In genomic region chr17:47695664-47696376, GRCh38 we compare ENCODE assay signal across 9 cellular contexts. TPM values are rescaled to one million over a fixed set of nuclear protein-coding genes. Genes with fewer than 3 reads are reported as not detected.
DNase-seq lines count a peak whose midpoint lies in the region; ATAC-seq and TF ChIP-seq lines count a peak whose summit lies in the region.
"Had no signal": no experiment of that assay in that cellular context is flagged by ENCODE, and none has a peak within 500 bp of the region (broad histone marks: within the 10 kb centered on the region; RNA-seq: fewer than 3 reads in every experiment).

No MANE protein-coding gene starts in this region.

- no peak for TF ChIP-seq CTCF in HCT116 (IDR thresholded peaks at IDR 0.05 in 2 of 3, conservative IDR thresholded peaks at IDR 0.05 in 1 of 3; ENCODE audit: borderline replicate concordance in 1 of 3, insufficient read depth in 1 of 3, low read depth in 2 of 3, low read length in 2 of 3)
- no peak for TF ChIP-seq CTCF in colonic mucosa (IDR thresholded peaks at IDR 0.05)
- no peak for TF ChIP-seq CTCF in PC-9 (conservative IDR thresholded peaks at IDR 0.05)

- DNase-seq in HCT116 (ENCODE audit: low read depth, low spot score) = no peak
- DNase-seq in colonic mucosa = no peak
- DNase-seq in stimulated activated CD4-positive, alpha-beta T cell treated with anti-CD3 and anti-CD28 coated beads, Interleukin-1b, Interleukin-23, amount 100 ng/mL, for 48 hours = no peak
- no peak for DNase-seq in NCI-H1417 treated with DMSO at 0.1 percent for 48 hours (lab: John Stamatoyannopoulos, UW)
- no peak for DNase-seq in PC-9
- DNase-seq: activated CD8-positive, alpha-beta memory T cell treated with anti-CD3 and anti-CD28 coated beads, Interleukin-2, amount 10 ng/mL, durations not matched to agents 7 days and 5 days had no signal

- H4K20me1 ChIP-seq in HCT116 (ENCODE audit: insufficient read depth) (no peaks in the 10 kb centered on the region), PC-9 (ENCODE audit: insufficient read depth) (no peaks in the 10 kb centered on the region; the same call in 1 of the 2 replicates)

- H3K4me1 ChIP-seq in ACC112 (ENCODE audit: control insufficient read depth, insufficient read depth, low read length, unreplicated experiment) (peaks cover 12% of the 10 kb centered on the region), HCT116 (ENCODE audit: control insufficient read depth in 1 of 2, insufficient read depth in 2 of 2, low read length in 2 of 2) (peaks cover 20 to 34% of the 10 kb centered on the region in 2 experiments), colonic mucosa (peaks cover 9% of the 10 kb centered on the region), mucosa of stomach (ENCODE audit: control insufficient read depth, insufficient read depth, low read length) (peaks cover 11% of the 10 kb centered on the region), PC-9 (replicated peaks; ENCODE audit: insufficient read depth) (peaks cover 14% of the 10 kb centered on the region)

- POLR2A ChIA-PET in HCT116 (lab: Charles Lee) (no interaction called here), PC-9 (lab: Charles Lee; ENCODE audit: unreplicated experiment) (no interaction called here)

- H3K27me3 ChIP-seq in ACC112 (ENCODE audit: insufficient read depth, low read length) (no peaks in the 10 kb centered on the region), HCT116 (ENCODE audit: insufficient read depth, low read length) (no peaks in the 10 kb centered on the region), colonic mucosa (no peaks in the 10 kb centered on the region), mucosa of stomach (ENCODE audit: control insufficient read depth, insufficient read depth, low read length) (peaks cover 27% of the 10 kb centered on the region), PC-9 (ENCODE audit: insufficient read depth, low read depth) (no peaks in the 10 kb centered on the region)

- H3K4me3 ChIP-seq in ACC112 (ENCODE audit: low read depth, low read length) = peak overlapping the region; percentile 87
- H3K4me3 ChIP-seq in HCT116 (replicated peaks in 1 of 2; ENCODE audit: low read depth in 1 of 2, low read length in 2 of 2) = no peak overlapping the region
- H3K4me3 ChIP-seq in colonic mucosa = peak overlapping the region; percentile 85
- no peak overlapping the region for H3K4me3 ChIP-seq in mucosa of stomach (ENCODE audit: low read length)
- H3K4me3 ChIP-seq in PC-9 = no peak overlapping the region

- BruUV-seq in HCT116 (replicated peaks; lab: Mats Ljungman, UMichigan) (no TSS peak), PC-9 (replicated peaks; lab: Mats Ljungman, UMichigan) (no TSS peak)

- ATAC-seq in HCT116 (no peak), GM21528 (IDR thresholded peaks at IDR 0.05; ENCODE audit: low FRiP score, unreplicated experiment) (no peak)
- ATAC-seq: activated CD8-positive, alpha-beta memory T cell treated with anti-CD3 and anti-CD28 coated beads, Interleukin-2, amount 10 ng/mL, durations not matched to agents 7 days and 5 days had no signal

- peaks cover 36% of the 10 kb centered on the region; the same call in 1 of the 2 replicates for H3F3A ChIP-seq in PC-9 (ENCODE audit: insufficient read depth, low read depth)

- H2AFZ ChIP-seq in ACC112 (ENCODE audit: low read length, unreplicated experiment) = no peak overlapping the region
- H2AFZ ChIP-seq in HCT116 (ENCODE audit: low read depth, low read length, poor library complexity, severe bottlenecking) = no peak overlapping the region
- no peak overlapping the region for H2AFZ ChIP-seq in PC-9

- no peaks in the 10 kb centered on the region for H3K9me2 ChIP-seq in HCT116 (ENCODE audit: insufficient read depth)
- H3K9me2 ChIP-seq in PC-9 (ENCODE audit: insufficient read depth) = no peaks in the 10 kb centered on the region

- CTCF ChIA-PET in HCT116 (lab: Charles Lee) (no interaction called here), PC-9 (lab: Charles Lee) (no interaction called here)

- H3K4me2 ChIP-seq in HCT116 (ENCODE audit: low read length) = peak overlapping the region; percentile 91
- no peak overlapping the region for H3K4me2 ChIP-seq in PC-9

- RAD21 ChIA-PET in HCT116 (lab: Charles Lee; ENCODE audit: low non-redundant PET in 1 of 2, low total read pairs in 2 of 2, uncharacterized antibody in 2 of 2, unreplicated experiment in 2 of 2) = no interaction called here

- H3K9me3 ChIP-seq in HCT116 (ENCODE audit: control insufficient read depth in 1 of 2, insufficient read depth in 1 of 2, low read depth in 1 of 2, low read length in 2 of 2) = no peaks in the 10 kb centered on the region
- H3K9me3 ChIP-seq in colonic mucosa = no peaks in the 10 kb centered on the region
- H3K9me3 ChIP-seq in mucosa of stomach (ENCODE audit: control insufficient read depth, low read length) = no peaks in the 10 kb centered on the region
- H3K9me3 ChIP-seq in PC-9 (ENCODE audit: insufficient read depth, low read depth) = no peaks in the 10 kb centered on the region

- H3K9ac ChIP-seq in HCT116 (ENCODE audit: low read length) (no peak overlapping the region), colonic mucosa (ENCODE audit: low read depth in 2 of 2, low read length in 2 of 2) (no peak overlapping the region), mucosa of stomach (ENCODE audit: low read length) (peak overlapping the region; percentile 53)

- TF ChIP-seq POLR2A in HCT116 (IDR thresholded peaks at IDR 0.05; ENCODE audit: borderline replicate concordance, extremely low read depth, insufficient read depth, insufficient read length) = no peak

- intact Hi-C loops in HCT116 (cut with micrococcal nuclease) = no loop called here
- intact Hi-C loops in colonic mucosa (cut with DNase I) = loop anchor here (10.0 kb wide), 1 partner anchor 109 kb away; no protein-coding TSS in a partner anchor
- intact Hi-C loops in PC-9 (cut with micrococcal nuclease; ENCODE audit: unreplicated experiment) = no loop called here

- no peak for TF ChIP-seq RAD21 in HCT116 (IDR thresholded peaks at IDR 0.05; ENCODE audit: low read depth)

- H3K36me3 ChIP-seq in ACC112 (ENCODE audit: insufficient read depth, low read length) = no peaks in the 10 kb centered on the region
- no peaks in the 10 kb centered on the region for H3K36me3 ChIP-seq in HCT116 (ENCODE audit: control insufficient read depth in 1 of 2, insufficient read depth in 2 of 2, low read length in 2 of 2)
- H3K36me3 ChIP-seq in colonic mucosa = no peaks in the 10 kb centered on the region
- H3K36me3 ChIP-seq in mucosa of stomach (ENCODE audit: control insufficient read depth, insufficient read depth, low read length) = no peaks in the 10 kb centered on the region
- no peaks in the 10 kb centered on the region for H3K36me3 ChIP-seq in PC-9 (ENCODE audit: low read depth)

- no peaks in the 10 kb centered on the region for H3K79me2 ChIP-seq in ACC112 (ENCODE audit: control insufficient read depth, insufficient read depth, low read length, unreplicated experiment)
- no peaks in the 10 kb centered on the region for H3K79me2 ChIP-seq in HCT116 (ENCODE audit: insufficient read depth, low read length)
- H3K79me2 ChIP-seq in PC-9 (ENCODE audit: low read depth) = no peaks in the 10 kb centered on the region

- H3K27ac ChIP-seq in ACC112 (ENCODE audit: low read depth, low read length) = no peak overlapping the region
- H3K27ac ChIP-seq in HCT116 (ENCODE audit: low read depth, low read length) = no peak overlapping the region; the same call in 1 of the 2 replicates
- H3K27ac ChIP-seq in colonic mucosa = peak overlapping the region; percentile 69
- H3K27ac ChIP-seq in PC-9 = no peak overlapping the region

TF ChIP-seq in HCT116, 20 proteins besides CTCF, POLR2A, EP300 and RAD21 (continues in another document):
- no peak for TF ChIP-seq POLR2AphosphoS5 (IDR thresholded peaks at IDR 0.05; ENCODE audit: low read depth, low read length)
- no peak for TF ChIP-seq TCF7L2 (IDR thresholded peaks at IDR 0.05; ENCODE audit: borderline replicate concordance, extremely low read depth, insufficient read depth, insufficient read length)
- TF ChIP-seq ELF1 (IDR thresholded peaks at IDR 0.05; ENCODE audit: borderline replicate concordance, low read depth) = no peak
- TF ChIP-seq ZNF274 (IDR thresholded peaks at IDR 0.05; ENCODE audit: low read depth, low read length) = no peak
- no peak for TF ChIP-seq MAX (IDR thresholded peaks at IDR 0.05)
- no peak for TF ChIP-seq SP1 (IDR thresholded peaks at IDR 0.05; ENCODE audit: low read depth)
- TF ChIP-seq REST (IDR thresholded peaks at IDR 0.05; ENCODE audit: low read depth) = no peak
- TF ChIP-seq EZH2 (IDR thresholded peaks at IDR 0.05) = no peak

RNA-seq across cellular contexts. Expression of gene TBKBP1, which starts 1.9 kb away (rescaled TPM):
- 12.4 TPM for total RNA-seq in HCT116 (2021; ENCODE audit: unreplicated experiment)
- polyA plus RNA-seq in HCT116 (2012) = 14.0 and 15.6 TPM in 2 replicates
- total RNA-seq in colonic mucosa = 1 to 10 TPM; 1.3 to 2.9 TPM
- 3.3 and 4.9 TPM in 2 replicates for total RNA-seq in PC-9 (2021)

RNA-seq across cellular contexts. Expression of gene TBX21, which starts 37.2 kb away (rescaled TPM):
- 0.20 TPM for total RNA-seq in HCT116 (2021; ENCODE audit: unreplicated experiment)
- not detected in 2 replicates for polyA plus RNA-seq in HCT116 (2012)
- under 1 TPM; 0.40 to 0.49 TPM for total RNA-seq in colonic mucosa
- total RNA-seq in PC-9 (2021) = not detected in 2 replicates

RNA-seq across cellular contexts. Expression of gene KPNB1, which starts 46.1 kb away (rescaled TPM):
- total RNA-seq in HCT116 (2021; ENCODE audit: unreplicated experiment) = 526 TPM
- 233 and 294 TPM in 2 replicates for polyA plus RNA-seq in HCT116 (2012)
- total RNA-seq in colonic mucosa = 100 to 1,000 TPM; 247 to 356 TPM
- total RNA-seq in PC-9 (2021) = 305 and 306 TPM in 2 replicates

Comparison
In these comparisons a context has a peak if more than half of its experiments do, and no peak if none do; other contexts are left out.
1. H3K4me3 ChIP-seq: peak in ACC112 (single experiment) and colonic mucosa (single experiment); none in HCT116 (0 of 2), mucosa of stomach (single experiment) and PC-9 (single experiment).